ENCODE assay signal across 17 cellular contexts in the genomic region with DNA sequence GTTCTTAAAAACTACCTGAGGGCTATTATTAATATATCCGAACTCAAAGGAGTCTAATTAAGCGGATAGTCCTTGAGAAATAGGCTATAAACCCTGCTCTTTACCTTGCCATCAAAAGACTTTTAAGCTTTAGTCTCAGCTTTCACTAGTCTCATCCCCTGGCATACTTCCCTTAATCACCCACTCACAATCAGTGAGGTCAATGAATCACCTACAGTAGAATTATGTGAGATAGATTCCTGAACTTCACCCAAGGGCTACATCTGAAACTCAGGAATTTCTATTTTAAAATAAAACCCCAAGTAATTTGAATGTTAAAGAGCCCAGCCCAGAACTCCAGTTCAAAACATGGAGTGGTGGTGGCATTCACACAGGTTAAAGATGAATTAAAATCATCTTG.
DNase-seq lines count a peak whose midpoint lies in the region; ATAC-seq and TF ChIP-seq lines count a peak whose summit lies in the region.
"Had no signal": no experiment of that assay in that cellular context is flagged by ENCODE, and none has a peak within 500 bp of the region (broad histone marks: within the 10 kb centered on the region; RNA-seq: fewer than 3 reads in every experiment).

No MANE protein-coding gene starts in this region.

- peak overlapping the region; percentile 83 for H3K27ac Mint-ChIP-seq in HFFc6
- H3K27ac Mint-ChIP-seq in GM23338 = no peak overlapping the region
- H3K27ac Mint-ChIP-seq: activated naive CD4-positive, alpha-beta T cell treated with anti-CD3 and anti-CD28 coated beads, Interleukin-2, amount 50 U/mL, for 72 hours; naive thymus-derived CD4-positive, alpha-beta T cell had no signal

- H3K4me1 ChIP-seq in adipocyte (ENCODE audit: control insufficient read depth, insufficient read depth, low read length) (peaks cover 15% of the 10 kb centered on the region), GM23338 (ENCODE audit: insufficient read depth) (no peaks in the 10 kb centered on the region)
- H3K4me1 ChIP-seq: left ventricle myocardium inferior, tibial nerve had no signal

- peaks cover 5% of the 10 kb centered on the region for H3K36me3 Mint-ChIP-seq in HFFc6 (ENCODE audit: low read depth)
- no peaks in the 10 kb centered on the region for H3K36me3 Mint-ChIP-seq in GM23338 (ENCODE audit: low read depth)
- H3K36me3 Mint-ChIP-seq: activated naive CD4-positive, alpha-beta T cell treated with anti-CD3 and anti-CD28 coated beads, Interleukin-2, amount 50 U/mL, for 72 hours; naive thymus-derived CD4-positive, alpha-beta T cell had no signal

- no peaks in the 10 kb centered on the region for H4K20me1 ChIP-seq in GM23338 (replicated peaks; ENCODE audit: insufficient read depth)

- peak; percentile 81 for DNase-seq in HFFc6
- DNase-seq in adipocyte (ENCODE audit: low read depth) = peak; percentile 31
- DNase-seq in fibroblast of pulmonary artery (ENCODE audit: low read depth) = peak; percentile 44
- DNase-seq in SKM-1 treated with dmso at 0.1 percent for 144 hours (lab: John Stamatoyannopoulos, UW; ENCODE audit: unreplicated experiment) = no peak
- no peak for DNase-seq in stimulated activated naive CD4-positive, alpha-beta T cell treated with Interleukin-2 at 50 U/mL for 16 hours (lab: John Stamatoyannopoulos, UW)
- no peak for DNase-seq in GM23338 (ENCODE audit: low spot score)
- no peak for DNase-seq in NOMO-1 treated with DMSO at 0.1 percent for 48 hours (lab: John Stamatoyannopoulos, UW; ENCODE audit: unreplicated experiment)
- DNase-seq: activated CD4-positive, alpha-beta T cell treated with anti-CD3 and anti-CD28 coated beads for 48 hours; hippocampal formation; left ventricle myocardium inferior; naive thymus-derived CD4-positive, alpha-beta T cell; NCI-H1930; SHP77; stimulated activated CD4-positive, alpha-beta T cell treated with anti-CD3 and anti-CD28 coated beads, Interleukin-2, amount 100 ng/mL, for 24 hours; stimulated activated CD8-positive, alpha-beta memory T cell treated with anti-CD3 and anti-CD28 coated beads, Interleukin-4, amount 100 ng/mL, for 48 hours had no signal

- H3K4me1 Mint-ChIP-seq in HFFc6 (ENCODE audit: low read depth) (peaks cover 63% of the 10 kb centered on the region), GM23338 (peaks cover 5% of the 10 kb centered on the region; the same call in 2 of the 3 replicates)
- H3K4me1 Mint-ChIP-seq: naive thymus-derived CD4-positive, alpha-beta T cell had no signal

- H3K36me3 ChIP-seq in adipocyte (ENCODE audit: control insufficient read depth, insufficient read depth, low read length, severe bottlenecking) (no peaks in the 10 kb centered on the region), GM23338 (ENCODE audit: insufficient read depth) (no peaks in the 10 kb centered on the region)
- H3K36me3 ChIP-seq: left ventricle myocardium inferior, tibial nerve had no signal

- H3K27ac ChIP-seq in GM23338 (ENCODE audit: low read depth) = no peak overlapping the region
- H3K27ac ChIP-seq: left ventricle myocardium inferior had no signal

- H3K9me3 ChIP-seq in adipocyte (ENCODE audit: control insufficient read depth, low read length) = no peaks in the 10 kb centered on the region
- H3K9me3 ChIP-seq: left ventricle myocardium inferior, tibial nerve had no signal

- no peaks in the 10 kb centered on the region for H3K9me2 ChIP-seq in GM23338 (ENCODE audit: insufficient read depth)

- no peaks in the 10 kb centered on the region for H3K79me2 ChIP-seq in GM23338 (replicated peaks; ENCODE audit: insufficient read depth)

- no peak overlapping the region for H3K4me2 ChIP-seq in GM23338

- H3K4me3 Mint-ChIP-seq in HFFc6 (peak overlapping the region; percentile 62; the same call in 1 of the 2 replicates), GM23338 (no peak overlapping the region)
- H3K4me3 Mint-ChIP-seq: naive thymus-derived CD4-positive, alpha-beta T cell had no signal

- H3K27me3 Mint-ChIP-seq in HFFc6 (ENCODE audit: insufficient read depth) (no peaks in the 10 kb centered on the region), GM23338 (ENCODE audit: insufficient read depth, low read depth, poor library complexity) (peaks cover 1% of the 10 kb centered on the region)
- H3K27me3 Mint-ChIP-seq: naive thymus-derived CD4-positive, alpha-beta T cell had no signal

- no peaks in the 10 kb centered on the region for H3F3A ChIP-seq in GM23338 (replicated peaks; ENCODE audit: low read depth)

- ATAC-seq in GM23338 = no peak
- ATAC-seq: activated naive CD4-positive, alpha-beta T cell treated with anti-CD3 and anti-CD28 coated beads, Interleukin-2, amount 50 U/mL, for 72 hours; naive thymus-derived CD4-positive, alpha-beta T cell had no signal

- no peaks in the 10 kb centered on the region for H3K9me3 Mint-ChIP-seq in HFFc6
- no peaks in the 10 kb centered on the region for H3K9me3 Mint-ChIP-seq in GM23338

- TF ChIP-seq CTCF in HFFc6 (IDR thresholded peaks at IDR 0.05) = no peak
- no peak for TF ChIP-seq CTCF in fibroblast of pulmonary artery (IDR thresholded peaks at IDR 0.05; ENCODE audit: low read length, missing control alignments)
- no peak for TF ChIP-seq CTCF in GM23338 (conservative IDR thresholded peaks at IDR 0.05; ENCODE audit: low read depth in 2 of 2)

- no peak overlapping the region for H2AFZ ChIP-seq in GM23338

- H3K27me3 ChIP-seq in adipocyte (replicated peaks; ENCODE audit: control insufficient read depth, insufficient read depth, low read length) (no peaks in the 10 kb centered on the region), GM23338 (ENCODE audit: insufficient read depth) (no peaks in the 10 kb centered on the region)
- H3K27me3 ChIP-seq: tibial nerve had no signal

- H3K9ac ChIP-seq in adipocyte (ENCODE audit: low read length) = no peak overlapping the region

- H3K4me3 ChIP-seq in adipocyte (ENCODE audit: low read length) (no peak overlapping the region), fibroblast of pulmonary artery (replicated peaks; ENCODE audit: low read depth, low read length) (no peak overlapping the region), GM23338 (no peak overlapping the region)
- H3K4me3 ChIP-seq: left ventricle myocardium inferior, tibial nerve had no signal

TF ChIP-seq in GM23338, 12 proteins besides CTCF, POLR2A, EP300 and RAD21 (continues in another document):
- TF ChIP-seq STAT1 (IDR thresholded peaks at IDR 0.05; ENCODE audit: unreplicated experiment) (no peak), ZNF331 (CRISPR knock-in tag; IDR thresholded peaks at IDR 0.05; ENCODE audit: low read depth) (no peak), CREB1 (CRISPR knock-in tag; IDR thresholded peaks at IDR 0.05; ENCODE audit: low read depth) (no peak), ZNF114 (CRISPR knock-in tag; IDR thresholded peaks at IDR 0.05) (no peak)
- TF ChIP-seq, protein P1, sequence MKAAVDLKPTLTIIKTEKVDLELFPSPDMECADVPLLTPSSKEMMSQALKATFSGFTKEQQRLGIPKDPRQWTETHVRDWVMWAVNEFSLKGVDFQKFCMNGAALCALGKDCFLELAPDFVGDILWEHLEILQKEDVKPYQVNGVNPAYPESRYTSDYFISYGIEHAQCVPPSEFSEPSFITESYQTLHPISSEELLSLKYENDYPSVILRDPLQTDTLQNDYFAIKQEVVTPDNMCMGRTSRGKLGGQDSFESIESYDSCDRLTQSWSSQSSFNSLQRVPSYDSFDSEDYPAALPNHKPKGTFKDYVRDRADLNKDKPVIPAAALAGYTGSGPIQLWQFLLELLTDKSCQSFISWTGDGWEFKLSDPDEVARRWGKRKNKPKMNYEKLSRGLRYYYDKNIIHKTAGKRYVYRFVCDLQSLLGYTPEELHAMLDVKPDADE (IDR thresholded peaks at IDR 0.05) = no peak

Comparison
In these comparisons a context has a peak if more than half of its experiments do, and no peak if none do; other contexts are left out.
1. DNase-seq: peak in HFFc6 (single experiment), adipocyte (single experiment) and fibroblast of pulmonary artery (single experiment); none in SKM-1 treated with dmso at 0.1 percent for 144 hours (single experiment), stimulated activated naive CD4-positive, alpha-beta T cell treated with Interleukin-2 at 50 U/mL for 16 hours (single experiment), GM23338 (single experiment) and NOMO-1 treated with DMSO at 0.1 percent for 48 hours (single experiment).